ENCODE assay signal across 8 cellular contexts in the genomic region with DNA sequence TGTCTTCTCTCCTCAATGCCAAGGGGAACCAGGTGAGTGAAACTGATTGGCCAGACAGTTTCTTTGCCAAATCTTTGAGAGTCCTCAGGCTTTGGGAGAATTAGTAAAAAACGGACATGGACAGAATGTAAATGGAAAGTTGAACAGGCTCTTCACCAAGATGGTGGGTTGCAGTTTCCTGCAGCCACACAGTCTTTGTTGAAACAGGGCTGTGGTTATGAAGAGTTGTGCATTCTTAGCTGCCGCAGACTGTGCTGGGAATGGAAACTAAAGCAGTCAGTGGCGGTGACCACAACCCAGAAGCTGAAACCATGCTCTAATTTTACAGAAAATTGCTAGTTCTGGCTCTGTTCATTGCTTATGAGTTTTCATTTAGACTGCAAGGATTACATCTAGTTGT. TPM values are rescaled to one million over a fixed set of nuclear protein-coding genes. Genes with fewer than 3 reads are reported as not detected.
DNase-seq lines count a peak whose midpoint lies in the region; ATAC-seq and TF ChIP-seq lines count a peak whose summit lies in the region.

No MANE protein-coding gene starts in this region.

- CTCF ChIA-PET in MCF 10A (lab: Yijun Ruan, JAX), result interaction anchor here (0.6 to 1.5 kb wide), 6 partner anchors 12 to 496 kb away, joined by 3 to 9 read pairs (median 3); a partner anchor contains a TSS

- peaks cover 3% of the 10 kb centered on the region for H3K9me3 Mint-ChIP-seq in glutamatergic neuron (ENCODE audit: unreplicated experiment)
- no peaks in the 10 kb centered on the region for H3K9me3 Mint-ChIP-seq in MCF 10A (ENCODE audit: unreplicated experiment)

- H3K36me3 Mint-ChIP-seq in glutamatergic neuron (ENCODE audit: unreplicated experiment) (no peaks in the 10 kb centered on the region), MCF 10A (ENCODE audit: insufficient read depth, unreplicated experiment) (peaks cover 19% of the 10 kb centered on the region)

- H3K27ac Mint-ChIP-seq in glutamatergic neuron (ENCODE audit: unreplicated experiment), result no peak overlapping the region
- H3K27ac Mint-ChIP-seq in MCF 10A (ENCODE audit: low read depth, unreplicated experiment), result no peak overlapping the region

- ATAC-seq in GM19351 (IDR thresholded peaks at IDR 0.05; ENCODE audit: unreplicated experiment), result peak; percentile 99
- peak; percentile 97 for ATAC-seq in HG03342 (IDR thresholded peaks at IDR 0.05; ENCODE audit: unreplicated experiment)

- BruUV-seq in MCF 10A (replicated peaks; lab: Mats Ljungman, UMichigan), result no TSS peak

- POLR2A ChIA-PET in MCF 10A (lab: Yijun Ruan, JAX), result no interaction called here

- peaks cover 3% of the 10 kb centered on the region for H3K4me1 Mint-ChIP-seq in glutamatergic neuron (ENCODE audit: low read depth, unreplicated experiment)
- H3K4me1 Mint-ChIP-seq in MCF 10A (ENCODE audit: insufficient read depth, unreplicated experiment), result no peaks in the 10 kb centered on the region

- DNase-seq in activated T-cell treated with anti-CD3 and anti-CD28 coated beads for 48 hours (ENCODE audit: low read depth), result peak; percentile 44
- DNase-seq in stimulated activated CD4-positive, alpha-beta T cell treated with anti-CD3 and anti-CD28 coated beads, TNF-alpha, amount 100 ng/mL, for 24 hours (ENCODE audit: low read depth in 3 of 3), result peak in 2 of 3 experiments; percentile 27 to 52
- no peak for DNase-seq in RPMI8226
- no peak for DNase-seq in glutamatergic neuron
- no peak for DNase-seq in NCI-H524 treated with DMSO at 0.1 percent for 48 hours (lab: John Stamatoyannopoulos, UW)
- no peak for DNase-seq in MCF 10A (ENCODE audit: unreplicated experiment)

- H3K4me3 Mint-ChIP-seq in glutamatergic neuron (ENCODE audit: unreplicated experiment) (no peak overlapping the region), MCF 10A (ENCODE audit: unreplicated experiment) (no peak overlapping the region)

- TF ChIP-seq CTCF in glutamatergic neuron (IDR thresholded peaks at IDR 0.05; ENCODE audit: partially characterized antibody, unreplicated experiment), result no peak
- no peak for TF ChIP-seq CTCF in MCF 10A (IDR thresholded peaks at IDR 0.05; ENCODE audit: unreplicated experiment)

- intact Hi-C loops in MCF 10A (cut with micrococcal nuclease), result no loop called here

- no peaks in the 10 kb centered on the region for H3K27me3 Mint-ChIP-seq in glutamatergic neuron (ENCODE audit: unreplicated experiment)
- no peaks in the 10 kb centered on the region for H3K27me3 Mint-ChIP-seq in MCF 10A (ENCODE audit: insufficient read depth, unreplicated experiment)

RNA-seq across cellular contexts. Expression of a gene that starts 42.1 kb away (rescaled TPM):
- total RNA-seq in glutamatergic neuron (ENCODE audit: unreplicated experiment) (45.6 TPM), MCF 10A (2022) (77.3 and 77.7 TPM in 2 replicates)

Comparison
In these comparisons a context has a peak if more than half of its experiments do, and no peak if none do; other contexts are left out.
1. DNase-seq: peak in activated T-cell treated with anti-CD3 and anti-CD28 coated beads for 48 hours (single experiment) and stimulated activated CD4-positive, alpha-beta T cell treated with anti-CD3 and anti-CD28 coated beads, TNF-alpha, amount 100 ng/mL, for 24 hours (2 of 3); none in RPMI8226 (single experiment), glutamatergic neuron (single experiment), NCI-H524 treated with DMSO at 0.1 percent for 48 hours (single experiment) and MCF 10A (single experiment).